ENCODE assay signal across 16 cellular contexts in the genomic region with DNA sequence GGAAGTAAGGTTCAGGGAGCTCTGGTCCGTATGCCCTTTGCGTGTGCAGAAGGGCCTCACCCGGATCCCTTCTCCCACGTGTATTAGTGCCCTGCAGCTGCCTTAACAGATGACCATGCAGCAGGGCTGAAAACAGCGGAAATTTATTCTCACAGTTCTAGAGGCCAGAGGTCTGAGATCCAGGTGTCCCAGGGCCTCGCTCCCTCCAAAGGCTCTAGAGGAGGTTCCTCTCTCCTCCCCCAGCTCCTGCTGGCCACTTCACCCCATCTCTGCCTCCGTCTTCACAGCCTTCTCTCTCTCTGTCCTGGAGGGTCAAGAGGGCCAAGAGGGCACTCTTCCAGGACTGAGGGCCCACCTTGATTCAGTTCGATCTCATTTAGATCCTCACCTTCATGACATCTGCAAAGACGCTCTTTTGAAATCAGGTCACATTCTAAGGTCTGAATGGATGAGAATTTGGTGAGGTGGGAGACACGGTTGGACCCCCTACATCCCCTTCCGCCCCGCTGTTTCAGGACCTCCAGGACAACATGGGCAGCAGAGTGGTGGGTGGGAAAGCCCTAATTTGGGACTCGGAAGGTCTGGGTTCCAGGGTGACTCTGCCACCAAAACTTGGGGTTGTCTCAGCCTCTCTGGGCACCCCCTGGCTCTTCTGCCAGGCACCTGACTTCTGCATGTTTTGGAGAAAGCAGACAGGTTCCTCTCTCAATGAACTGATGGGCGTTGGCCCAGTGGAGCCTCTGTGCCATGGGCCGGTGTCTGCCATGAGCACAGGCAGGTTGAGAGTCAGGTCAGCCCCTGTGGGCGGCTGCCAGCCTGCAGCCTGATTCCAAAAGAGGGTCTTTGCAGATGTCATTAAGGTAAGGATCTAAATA.
DNase-seq lines count a peak whose midpoint lies in the region; ATAC-seq and TF ChIP-seq lines count a peak whose summit lies in the region.
"Had no signal": no experiment of that assay in that cellular context is flagged by ENCODE, and none has a peak within 500 bp of the region (broad histone marks: within the 10 kb centered on the region; RNA-seq: fewer than 3 reads in every experiment).

No MANE protein-coding gene starts in this region.

- H3K27me3 ChIP-seq in naive thymus-derived CD4-positive, alpha-beta T cell (ENCODE audit: control insufficient read depth in 2 of 2, insufficient read depth in 2 of 2, low read length in 2 of 2): no peaks in the 10 kb centered on the region
- no peaks in the 10 kb centered on the region for H3K27me3 ChIP-seq in upper lobe of right lung

- no peaks in the 10 kb centered on the region for H3K27me3 Mint-ChIP-seq in T-cell
- no peaks in the 10 kb centered on the region for H3K27me3 Mint-ChIP-seq in naive thymus-derived CD4-positive, alpha-beta T cell
- H3K27me3 Mint-ChIP-seq: central memory CD8-positive, alpha-beta T cell had no signal

- peaks cover 0 to 3% (median 3%) of the 10 kb centered on the region in 3 donors for H3K4me1 Mint-ChIP-seq in T-cell
- peaks cover 0 to 16% (median 0%) of the 10 kb centered on the region in 7 donors for H3K4me1 Mint-ChIP-seq in naive thymus-derived CD4-positive, alpha-beta T cell
- H3K4me1 Mint-ChIP-seq: central memory CD8-positive, alpha-beta T cell had no signal

- no peak overlapping the region for H3K4me3 Mint-ChIP-seq in T-cell
- no peak overlapping the region for H3K4me3 Mint-ChIP-seq in naive thymus-derived CD4-positive, alpha-beta T cell
- H3K4me3 Mint-ChIP-seq: central memory CD8-positive, alpha-beta T cell had no signal

- no peaks in the 10 kb centered on the region for H3K9me3 Mint-ChIP-seq in T-cell
- peaks cover 0 to 4% (median 0%) of the 10 kb centered on the region in 11 donors for H3K9me3 Mint-ChIP-seq in naive thymus-derived CD4-positive, alpha-beta T cell
- H3K9me3 Mint-ChIP-seq: central memory CD8-positive, alpha-beta T cell had no signal

- DNase-seq in activated effector memory CD4-positive, alpha-beta T cell treated with anti-CD3 and anti-CD28 coated beads, Interleukin-2, amount 50 U/mL, for 16 hours: peak; percentile 24
- no peak for DNase-seq in activated effector memory CD4-positive, alpha-beta T cell treated with Interleukin-2 at 50 U/mL for 16 hours
- DNase-seq in T-cell: peak in 2 of 34 experiments; percentile 0 to 13
- DNase-seq in naive thymus-derived CD4-positive, alpha-beta T cell: no peak
- DNase-seq in upper lobe of right lung: peak; percentile 48
- no peak for DNase-seq in NCI-H1092 treated with DMSO at 0.1 percent for 48 hours (lab: John Stamatoyannopoulos, UW)
- DNase-seq: activated T-cell treated with anti-CD3 and anti-CD28 coated beads for 4 hours; left cardiac atrium; NCI-H1105 treated with DMSO at 0.1 percent for 48 hours; stimulated activated naive CD4-positive, alpha-beta T cell treated with Interleukin-2 at 50 U/mL for 16 hours had no signal

- no peak overlapping the region for H3K4me3 ChIP-seq in naive thymus-derived CD4-positive, alpha-beta T cell (ENCODE audit: low read length)
- no peak overlapping the region for H3K4me3 ChIP-seq in upper lobe of right lung
- H3K4me3 ChIP-seq: HAP-1, smooth muscle cell had no signal

- H3K27ac ChIP-seq in naive thymus-derived CD4-positive, alpha-beta T cell (ENCODE audit: low read depth, low read length): no peak overlapping the region
- H3K27ac ChIP-seq in upper lobe of right lung: no peak overlapping the region

- POLR2A ChIA-PET in T-cell (lab: Charles Lee): no interaction called here
- POLR2A ChIA-PET in naive thymus-derived CD4-positive, alpha-beta T cell (lab: Charles Lee): interaction anchor here (0.6 to 0.7 kb wide), 2 partner anchors 18 to 71 kb away, joined by 3 read pairs; no protein-coding TSS in a partner anchor

- no peaks in the 10 kb centered on the region for H3K9me3 ChIP-seq in naive thymus-derived CD4-positive, alpha-beta T cell (ENCODE audit: control insufficient read depth in 2 of 3, low read length in 3 of 3)
- no peaks in the 10 kb centered on the region for H3K9me3 ChIP-seq in upper lobe of right lung
- H3K9me3 ChIP-seq: HAP-1 had no signal

- no peak for TF ChIP-seq CTCF in upper lobe of right lung (IDR thresholded peaks at IDR 0.05)

- ATAC-seq in T-cell (replicated peaks in 1 of 4) (peak in 2 of 4 experiments; percentile 16 to 20), upper lobe of right lung (no peak), esophagus mucosa (no peak), GM18520 (IDR thresholded peaks at IDR 0.05; ENCODE audit: unreplicated experiment) (no peak)
- no peak for ATAC-seq in naive thymus-derived CD4-positive, alpha-beta T cell
- ATAC-seq: activated CD4-positive, CD25-positive, alpha-beta regulatory T cell treated with anti-CD3 and anti-CD28 coated beads, Interleukin-2, amount 50 U/mL, for 24 hours; left cardiac atrium had no signal

- peaks cover 0 to 61% (median 7%) of the 10 kb centered on the region in 3 experiments for H3K36me3 ChIP-seq in naive thymus-derived CD4-positive, alpha-beta T cell (ENCODE audit: control insufficient read depth in 2 of 3, insufficient read depth in 3 of 3, low read length in 3 of 3)
- peaks cover 7% of the 10 kb centered on the region for H3K36me3 ChIP-seq in upper lobe of right lung
- H3K36me3 ChIP-seq: HAP-1 had no signal

- H3K4me1 ChIP-seq in naive thymus-derived CD4-positive, alpha-beta T cell (ENCODE audit: control insufficient read depth in 2 of 2, insufficient read depth in 2 of 2, low read length in 2 of 2): no peaks in the 10 kb centered on the region
- H3K4me1 ChIP-seq in upper lobe of right lung: no peaks in the 10 kb centered on the region
- H3K4me1 ChIP-seq: HAP-1 had no signal

- H3K27ac Mint-ChIP-seq in T-cell: peak overlapping the region; percentile 41 to 83
- H3K27ac Mint-ChIP-seq in naive thymus-derived CD4-positive, alpha-beta T cell: peak overlapping the region in 8 of 9 donors; percentile 40 to 86 (median 66)

- peaks cover 18% of the 10 kb centered on the region for H3K36me3 Mint-ChIP-seq in T-cell
- peaks cover 4 to 25% (median 9%) of the 10 kb centered on the region in 5 donors for H3K36me3 Mint-ChIP-seq in naive thymus-derived CD4-positive, alpha-beta T cell

- CTCF ChIA-PET in T-cell (lab: Charles Lee): interaction anchor here (0.6 to 1.0 kb wide), 2 partner anchors 72 to 320 kb away, joined by 4 read pairs; no protein-coding TSS in a partner anchor
- CTCF ChIA-PET in naive thymus-derived CD4-positive, alpha-beta T cell (lab: Charles Lee): no interaction called here

- intact Hi-C loops in naive thymus-derived CD4-positive, alpha-beta T cell (cut with micrococcal nuclease): no loop called here
- intact Hi-C loops in upper lobe of right lung (cut with DNase I): no loop called here

Comparison
In these comparisons a context has a peak if more than half of its experiments do, and no peak if none do; other contexts are left out.
1. DNase-seq: peak in activated effector memory CD4-positive, alpha-beta T cell treated with anti-CD3 and anti-CD28 coated beads, Interleukin-2, amount 50 U/mL, for 16 hours (single experiment) and upper lobe of right lung (single experiment); none in activated effector memory CD4-positive, alpha-beta T cell treated with Interleukin-2 at 50 U/mL for 16 hours (single experiment), naive thymus-derived CD4-positive, alpha-beta T cell (0 of 9) and NCI-H1092 treated with DMSO at 0.1 percent for 48 hours (single experiment).